In the genomic region with DNA sequence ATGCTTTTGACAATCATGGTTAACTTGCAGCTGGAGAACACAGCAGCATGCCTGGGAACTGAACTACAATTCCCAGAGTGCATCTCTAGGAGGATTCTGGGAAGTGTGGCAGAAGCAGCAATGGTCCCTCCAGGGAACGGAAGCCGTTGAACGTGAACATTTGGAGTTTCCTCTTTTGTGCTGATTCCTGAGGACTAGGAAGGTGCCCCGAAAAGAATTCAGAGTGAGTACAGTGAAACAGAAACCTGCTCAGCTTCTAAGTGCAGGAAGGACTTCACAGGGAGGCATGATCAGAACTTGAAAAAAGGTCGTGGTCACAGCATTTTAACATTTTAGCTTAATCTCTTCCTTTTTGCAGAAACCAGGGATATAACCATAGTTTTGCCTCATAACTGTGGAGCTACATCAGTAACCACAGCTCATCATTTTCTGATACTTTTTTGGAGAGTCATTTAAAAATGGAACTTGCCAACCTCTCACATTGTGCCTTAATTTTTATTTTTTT, we compare ENCODE assay signal across 8 cellular contexts. TPM values are rescaled to one million over a fixed set of nuclear protein-coding genes. Genes with fewer than 3 reads are reported as not detected.
DNase-seq lines count a peak whose midpoint lies in the region; TF ChIP-seq lines count a peak whose summit lies in the region.

TSS of gene NUDT13 (plus strand) at position 111 of the 505 bp plus-strand sequence. CDS start 3,911 bp downstream, outside the sequence.

- H3K27ac Mint-ChIP-seq in IgD-negative memory B cell, result peak within 1 kb of the TSS; percentile 54 to 89 (median 89)

- H3K4me1 Mint-ChIP-seq in IgD-negative memory B cell, result peaks cover 7 to 10% (median 9%) of the 10 kb centered on the region in 3 donors

- in situ Hi-C loops in GM18951 (cut with MboI; ENCODE audit: low sequenced_read_pairs, unreplicated experiment), result no loop called here
- in situ Hi-C loops in T47D (cut with HindIII; ENCODE audit: low pct_unique_long_range_greater_than_20kb, low sequenced_read_pairs), result no loop called here

- no peaks in the 10 kb centered on the region for H3K27me3 Mint-ChIP-seq in IgD-negative memory B cell

- H3K4me3 Mint-ChIP-seq in IgD-negative memory B cell, result peak within 1 kb of the TSS; percentile 86 to 97 (median 94)

- no peaks in the 10 kb centered on the region for H3K9me3 Mint-ChIP-seq in IgD-negative memory B cell

- peak; percentile 35 for TF ChIP-seq POLR2A in GM18951 (IDR thresholded peaks at IDR 0.05; ENCODE audit: extremely low read depth, insufficient read depth, insufficient read length)

- peaks cover 5% of the 10 kb centered on the region for H3K36me3 Mint-ChIP-seq in IgD-negative memory B cell

- DNase-seq in A172 (ENCODE audit: low spot score), result peak; percentile 88
- peak; percentile 16 for DNase-seq in T-helper 9 cell
- peak; percentile 39 to 82 for DNase-seq in T47D (ENCODE audit: low read depth in 1 of 2, low spot score in 1 of 2)
- peak; percentile 81 for DNase-seq in iPS DF 4.7 (ENCODE audit: extremely low read depth, low spot score)
- peak; percentile 78 for DNase-seq in retina
- DNase-seq in DMS 273 (lab: John Stamatoyannopoulos, UW; ENCODE audit: unreplicated experiment), result no peak

RNA-seq across cellular contexts. Expression of gene NUDT13, which starts in this region (rescaled TPM):
- total RNA-seq in A172 (2014; rRNA removed; shearing (Covaris generic)), result 4.0 and 40.4 TPM in 2 replicates
- 1.3 TPM for polyA plus RNA-seq in IgD-negative memory B cell
